In genomic region chr17:72901657-72902056, GRCh38 we compare ENCODE assay signal across 25 cellular contexts.
"Had no signal": no experiment of that assay in that cellular context is flagged by ENCODE, and none has a peak within 500 bp of the region (broad histone marks: within the 10 kb centered on the region; RNA-seq: fewer than 3 reads in every experiment).

No MANE protein-coding gene starts in this region.

- H3K27ac ChIP-seq: PC-9 had no signal

- H3K4me2 ChIP-seq: PC-9 had no signal

- H3K9me3 Mint-ChIP-seq: activated naive CD4-positive, alpha-beta T cell treated with anti-CD3 and anti-CD28 coated beads, Interleukin-2, amount 50 U/mL, for 72 hours; activated naive CD8-positive, alpha-beta T cell treated with anti-CD3 and anti-CD28 coated beads, Interleukin-2, amount 50 U/mL, for 24 hours; activated T-cell treated with anti-CD3 and anti-CD28 coated beads, Interleukin-2, amount 50 U/mL, for 4 hours; central memory CD8-positive, alpha-beta T cell had no signal

- H3K27me3 Mint-ChIP-seq: activated naive CD8-positive, alpha-beta T cell treated with anti-CD3 and anti-CD28 coated beads, Interleukin-2, amount 50 U/mL, for 24 hours; brain; central memory CD8-positive, alpha-beta T cell; T-helper 17 cell had no signal

- H3K36me3 Mint-ChIP-seq: activated naive CD4-positive, alpha-beta T cell treated with anti-CD3 and anti-CD28 coated beads, Interleukin-2, amount 50 U/mL, for 72 hours; brain had no signal

- DNase-seq: activated CD4-positive, alpha-beta T cell treated with anti-CD3 and anti-CD28 coated beads for 4 hours; activated CD4-positive, alpha-beta T cell treated with anti-CD3 and anti-CD28 coated beads, Interleukin-2, amount 50 U/mL, for 4 hours; activated CD8-positive, alpha-beta T cell treated with anti-CD3 and anti-CD28 coated beads, Interleukin-2, amount 10 ng/mL, durations not matched to agents 7 days and 5 days; activated effector memory CD4-positive, alpha-beta T cell treated with anti-CD3 and anti-CD28 coated beads, Interleukin-2, amount 50 U/mL, for 16 hours; activated naive CD4-positive, alpha-beta T cell treated with Interleukin-2 at 50 U/mL for 16 hours; activated naive CD8-positive, alpha-beta T cell treated with anti-CD3 and anti-CD28 coated beads, Interleukin-2, amount 50 U/mL, for 24 hours; activated T-cell treated with anti-CD3 and anti-CD28 coated beads, Interleukin-2, amount 50 U/mL, for 4 hours; amniotic stem cell; KG1; NCI-H1048; NCI-H146; NCI-H187 treated with DMSO at 0.1 percent for 48 hours; NCI-H2081 treated with DMSO at 0.1 percent for 48 hours; NCI-H446; NCI-H526; NCI-H774; NK-92 treated with Interleukin-12 subunit alpha and Interleukin-12 subunit beta, amount 100 ng/mL, for 24 hours; PC-9; SIG-M5; T-helper 17 cell; T-helper 9 cell had no signal

- ATAC-seq: activated CD4-positive, CD25-positive, alpha-beta regulatory T cell treated with anti-CD3 and anti-CD28 coated beads, Interleukin-2, amount 50 U/mL, for 24 hours; activated CD8-positive, alpha-beta T cell treated with anti-CD3 and anti-CD28 coated beads, Interleukin-2, amount 10 ng/mL, durations not matched to agents 7 days and 5 days; activated naive CD4-positive, alpha-beta T cell treated with anti-CD3 and anti-CD28 coated beads, Interleukin-2, amount 50 U/mL, for 72 hours; activated naive CD8-positive, alpha-beta T cell treated with anti-CD3 and anti-CD28 coated beads, Interleukin-2, amount 50 U/mL, for 24 hours; activated T-cell treated with anti-CD3 and anti-CD28 coated beads, Interleukin-2, amount 50 U/mL, for 4 hours; T-helper 17 cell had no signal

- H3K27ac Mint-ChIP-seq: activated CD8-positive, alpha-beta T cell treated with anti-CD3 and anti-CD28 coated beads, Interleukin-2, amount 10 ng/mL, durations not matched to agents 7 days and 5 days; activated naive CD8-positive, alpha-beta T cell treated with anti-CD3 and anti-CD28 coated beads, Interleukin-2, amount 50 U/mL, for 24 hours had no signal

- H3K4me3 Mint-ChIP-seq: activated CD8-positive, alpha-beta T cell treated with anti-CD3 and anti-CD28 coated beads, Interleukin-2, amount 10 ng/mL, durations not matched to agents 7 days and 5 days; activated naive CD8-positive, alpha-beta T cell treated with anti-CD3 and anti-CD28 coated beads, Interleukin-2, amount 50 U/mL, for 24 hours; activated T-cell treated with anti-CD3 and anti-CD28 coated beads, Interleukin-2, amount 50 U/mL, for 4 hours; brain; central memory CD8-positive, alpha-beta T cell; T-helper 17 cell had no signal

- H3K4me3 ChIP-seq: PC-9 had no signal

- H3K4me1 Mint-ChIP-seq: activated naive CD8-positive, alpha-beta T cell treated with anti-CD3 and anti-CD28 coated beads, Interleukin-2, amount 50 U/mL, for 24 hours had no signal
